9 cellular contexts compared by ENCODE assay signal in genomic region chr10:6050801-6051445, GRCh38. TPM values are rescaled to one million over a fixed set of nuclear protein-coding genes. Genes with fewer than 3 reads are reported as not detected.
DNase-seq lines count a peak whose midpoint lies in the region; ATAC-seq, FAIRE-seq and TF ChIP-seq lines count a peak whose summit lies in the region.
"Had no signal": no experiment of that assay in that cellular context is flagged by ENCODE, and none has a peak within 500 bp of the region (broad histone marks: within the 10 kb centered on the region; RNA-seq: fewer than 3 reads in every experiment).

No MANE protein-coding gene starts in this region.

- peak; percentile 98 for FAIRE-seq in GM19239 (lab: Jason Lieb, UNC)
- FAIRE-seq: TTC549 had no signal

- peak overlapping the region; percentile 74 for H3K4me3 ChIP-seq in CD4-positive, CD25-positive, alpha-beta regulatory T cell (ENCODE audit: low read depth, low read length)
- no peak overlapping the region for H3K4me3 ChIP-seq in kidney epithelial cell (ENCODE audit: low read depth, low read length)

- H3K36me3 ChIP-seq in CD4-positive, CD25-positive, alpha-beta regulatory T cell (ENCODE audit: control insufficient read depth, insufficient read depth, low read length) = peaks cover 38% of the 10 kb centered on the region
- H3K36me3 ChIP-seq in kidney epithelial cell (ENCODE audit: control insufficient read depth, insufficient read depth, low read length) = no peaks in the 10 kb centered on the region

- peak; percentile 92 to 94 (median 93) for DNase-seq in CD4-positive, CD25-positive, alpha-beta regulatory T cell
- DNase-seq in GM19239 (ENCODE audit: insufficient read length, low spot score) (peak; percentile 63), T-helper 17 cell (peak; percentile 82 to 95 (median 84)), kidney epithelial cell (ENCODE audit: low read depth) (no peak), cerebellar nuclear complex (lab: John Stamatoyannopoulos, UW) (no peak)
- peak; percentile 85 to 92 (median 85) for DNase-seq in stimulated activated CD4-positive, alpha-beta T cell treated with anti-CD3 and anti-CD28 coated beads, TNF-alpha, amount 100 ng/mL, for 24 hours (ENCODE audit: low read depth in 3 of 3)

- peak overlapping the region; percentile 98 to 99 (median 98) for H3K27ac Mint-ChIP-seq in CD4-positive, CD25-positive, alpha-beta regulatory T cell
- peak overlapping the region; percentile 99 for H3K27ac Mint-ChIP-seq in T-helper 17 cell

- peaks cover 45% of the 10 kb centered on the region for H3K36me3 Mint-ChIP-seq in CD4-positive, CD25-positive, alpha-beta regulatory T cell
- H3K36me3 Mint-ChIP-seq in T-helper 17 cell (ENCODE audit: low read depth) = peaks cover 5% of the 10 kb centered on the region

- H3K4me3 Mint-ChIP-seq in CD4-positive, CD25-positive, alpha-beta regulatory T cell = peak overlapping the region; percentile 91 to 97 (median 94)
- peak overlapping the region; percentile 95 for H3K4me3 Mint-ChIP-seq in T-helper 17 cell

- ATAC-seq in CD4-positive, CD25-positive, alpha-beta regulatory T cell (ENCODE audit: low read depth in 2 of 2) = peak; percentile 68 to 69
- ATAC-seq in HG03354 (IDR thresholded peaks at IDR 0.05; ENCODE audit: poor library complexity, severe bottlenecking, unreplicated experiment) (peak; percentile 72), T-helper 17 cell (peak; percentile 87)

- peaks cover 19 to 87% (median 68%) of the 10 kb centered on the region in 4 donors for H3K4me1 Mint-ChIP-seq in CD4-positive, CD25-positive, alpha-beta regulatory T cell
- H3K4me1 Mint-ChIP-seq in T-helper 17 cell = peaks cover 76% of the 10 kb centered on the region

- TF ChIP-seq CTCF in kidney epithelial cell (IDR thresholded peaks at IDR 0.05; ENCODE audit: insufficient read depth, low read length, poor library complexity, severe bottlenecking) = peak; percentile 9

- H3K27ac ChIP-seq in CD4-positive, CD25-positive, alpha-beta regulatory T cell (ENCODE audit: insufficient read depth, low read length, poor library complexity, severe bottlenecking) = peak overlapping the region; percentile 94
- H3K27ac ChIP-seq in angular gyrus (ENCODE audit: low read depth, low read length) = peak overlapping the region; percentile 52

- H3K27me3 ChIP-seq in CD4-positive, CD25-positive, alpha-beta regulatory T cell (ENCODE audit: control insufficient read depth, insufficient read depth, low read length) = no peaks in the 10 kb centered on the region
- H3K27me3 ChIP-seq in kidney epithelial cell (ENCODE audit: control insufficient read depth, insufficient read depth, low read length) = peaks cover 15% of the 10 kb centered on the region

- H3K9me3 ChIP-seq in CD4-positive, CD25-positive, alpha-beta regulatory T cell (ENCODE audit: control insufficient read depth in 2 of 2, low read length in 2 of 2) = no peaks in the 10 kb centered on the region
- no peaks in the 10 kb centered on the region for H3K9me3 ChIP-seq in T-helper 17 cell (ENCODE audit: control insufficient read depth, low read length, poor library complexity, severe bottlenecking)

- peaks cover 95% of the 10 kb centered on the region for H3K4me1 ChIP-seq in CD4-positive, CD25-positive, alpha-beta regulatory T cell (ENCODE audit: control insufficient read depth, insufficient read depth, low read length, poor library complexity, severe bottlenecking)

- H3K9me3 Mint-ChIP-seq in CD4-positive, CD25-positive, alpha-beta regulatory T cell = no peaks in the 10 kb centered on the region

- peaks cover 5% of the 10 kb centered on the region for H3K27me3 Mint-ChIP-seq in CD4-positive, CD25-positive, alpha-beta regulatory T cell
- no peaks in the 10 kb centered on the region for H3K27me3 Mint-ChIP-seq in T-helper 17 cell

RNA-seq across cellular contexts. Expression of gene IL2RA, which starts 11.2 kb away (rescaled TPM):
- 220 TPM for total RNA-seq in CD4-positive, CD25-positive, alpha-beta regulatory T cell
- polyA plus RNA-seq in CD4-positive, CD25-positive, alpha-beta regulatory T cell = 100 to 1,000 TPM; 159 to 261 (median 179) TPM
- total RNA-seq in T-helper 17 cell = 10 to 100 TPM; 51.7 to 59.2 TPM
- 0.34 TPM in 1 of 2 replicates, not detected in the other for total RNA-seq in kidney epithelial cell

RNA-seq across cellular contexts. Expression of gene RBM17, which starts 37.9 kb away (rescaled TPM):
- total RNA-seq in CD4-positive, CD25-positive, alpha-beta regulatory T cell = 168 TPM
- polyA plus RNA-seq in CD4-positive, CD25-positive, alpha-beta regulatory T cell = 10 to 100 TPM; 63.6 to 88.2 (median 65.7) TPM
- total RNA-seq in T-helper 17 cell = 100 to 1,000 TPM; 133 to 146 TPM
- total RNA-seq in kidney epithelial cell = 37.8 and 48.7 TPM in 2 replicates

Comparison
In these comparisons a context has a peak if more than half of its experiments do, and no peak if none do; other contexts are left out.
1. DNase-seq: peak in CD4-positive, CD25-positive, alpha-beta regulatory T cell (3 of 3), GM19239 (single experiment), T-helper 17 cell (3 of 3) and stimulated activated CD4-positive, alpha-beta T cell treated with anti-CD3 and anti-CD28 coated beads, TNF-alpha, amount 100 ng/mL, for 24 hours (3 of 3); none in kidney epithelial cell (single experiment) and cerebellar nuclear complex (0 of 2).
2. RNA of gene IL2RA, which starts 11.2 kb away (total RNA-seq): 220 TPM in CD4-positive, CD25-positive, alpha-beta regulatory T cell (single experiment) and 51.7 to 59.2 TPM in T-helper 17 cell; 0.34 TPM in kidney epithelial cell; every median in the first group is over 10 times any median in the second.
3. Peak in every context shown above with its lines, with median percentiles within 50 percentile points of each other: ATAC-seq.